10 cellular contexts compared by ENCODE assay signal in genomic region chr11:121928597-121929580, GRCh38.
DNase-seq lines count a peak whose midpoint lies in the region; ATAC-seq and TF ChIP-seq lines count a peak whose summit lies in the region.
"Had no signal": no experiment of that assay in that cellular context is flagged by ENCODE, and none has a peak within 500 bp of the region (broad histone marks: within the 10 kb centered on the region; RNA-seq: fewer than 3 reads in every experiment).

No MANE protein-coding gene starts in this region.

- intact Hi-C loops in Calu3 (cut with micrococcal nuclease; ENCODE audit: unreplicated experiment): no loop called here

- peak overlapping the region; percentile 23 for H2BK120ac ChIP-seq in trophoblast cell (ENCODE audit: insufficient read depth, low read length, poor library complexity)

- H3K9me3 Mint-ChIP-seq in Calu3 (ENCODE audit: low read depth, unreplicated experiment): no peaks in the 10 kb centered on the region

- DNase-seq in hepatocyte (ENCODE audit: low spot score) (no peak), trophoblast cell (no peak), NCI-H524 treated with DMSO at 0.1 percent for 48 hours (lab: John Stamatoyannopoulos, UW) (no peak), Calu3 (no peak), COLO829 (ENCODE audit: low spot score) (no peak)
- DNase-seq: activated CD8-positive, alpha-beta memory T cell treated with anti-CD3 and anti-CD28 coated beads, Interleukin-2, amount 50 U/mL, for 4 hours; NCI-H748 treated with DMSO at 0.1 percent for 48 hours had no signal

- H3K18ac ChIP-seq in trophoblast cell (ENCODE audit: low read length): no peak overlapping the region

- H3K9me2 ChIP-seq in hepatocyte (replicated peaks; ENCODE audit: insufficient read depth): no peaks in the 10 kb centered on the region

- peaks cover 3% of the 10 kb centered on the region for H3K79me1 ChIP-seq in trophoblast cell (ENCODE audit: low read length)

- no peak overlapping the region for H2AK5ac ChIP-seq in trophoblast cell (ENCODE audit: low read length)

- peak overlapping the region; percentile 72 for H3K4me2 ChIP-seq in hepatocyte
- H3K4me2 ChIP-seq in trophoblast cell (ENCODE audit: low read length): peak overlapping the region; percentile 30

- no peak overlapping the region for H2BK12ac ChIP-seq in trophoblast cell (ENCODE audit: low read length)

- ATAC-seq in HG02884 (IDR thresholded peaks at IDR 0.05; ENCODE audit: unreplicated experiment): no peak

- no peaks in the 10 kb centered on the region for H4K20me1 ChIP-seq in hepatocyte (ENCODE audit: insufficient read depth, poor library complexity, severe bottlenecking)

- peak overlapping the region; percentile 67 for H3K4me3 ChIP-seq in ACC112 (ENCODE audit: low read depth, low read length)
- peak overlapping the region; percentile 5 for H3K4me3 ChIP-seq in hepatocyte
- no peak overlapping the region for H3K4me3 ChIP-seq in trophoblast cell (ENCODE audit: low read depth, low read length)

- no peaks in the 10 kb centered on the region for H3K36me3 ChIP-seq in ACC112 (ENCODE audit: insufficient read depth, low read length)
- H3K36me3 ChIP-seq in hepatocyte (replicated peaks; ENCODE audit: insufficient read depth, low read depth): peaks cover 3% of the 10 kb centered on the region
- no peaks in the 10 kb centered on the region for H3K36me3 ChIP-seq in trophoblast cell (ENCODE audit: control insufficient read depth in 1 of 2, insufficient read depth in 2 of 2, low read length in 2 of 2)

- no peaks in the 10 kb centered on the region for H3K4me1 Mint-ChIP-seq in Calu3 (ENCODE audit: low read depth, unreplicated experiment)

- no peaks in the 10 kb centered on the region for H3K27me3 Mint-ChIP-seq in Calu3 (ENCODE audit: unreplicated experiment)

- no TSS peak for BruUV-seq in Calu3 (replicated peaks; lab: Mats Ljungman, UMichigan)

- H3K9me3 ChIP-seq in hepatocyte (ENCODE audit: low read depth): no peaks in the 10 kb centered on the region
- H3K9me3 ChIP-seq in trophoblast cell (ENCODE audit: insufficient read depth, low read depth, low read length): peaks cover 2% of the 10 kb centered on the region

- H2AFZ ChIP-seq in ACC112 (ENCODE audit: low read length, unreplicated experiment) (peak overlapping the region; percentile 66), hepatocyte (peak overlapping the region; percentile 44), trophoblast cell (ENCODE audit: insufficient read depth, low read length, poor library complexity) (no peak overlapping the region)

- H3K36me3 Mint-ChIP-seq in Calu3 (ENCODE audit: insufficient read depth, unreplicated experiment): no peaks in the 10 kb centered on the region

- 16% methylated on average over 15 of the region's 16 CpGs for WGBS in hepatocyte (ENCODE audit: low lambda C conversion rate, missing lambda C conversion rate)
- WGBS in trophoblast cell (ENCODE audit: extremely low coverage, insufficient coverage, insufficient read length): no CpG with 5 or more reads among the region's 16 CpGs

- TF ChIP-seq CTCF in hepatocyte (IDR thresholded peaks at IDR 0.05; ENCODE audit: poor library complexity): no peak
- no peak for TF ChIP-seq CTCF in Calu3 (IDR thresholded peaks at IDR 0.05; ENCODE audit: unreplicated experiment)

- no peak overlapping the region for H2BK5ac ChIP-seq in trophoblast cell (ENCODE audit: low read depth, low read length, poor library complexity)

- H3K79me2 ChIP-seq in ACC112 (ENCODE audit: control insufficient read depth, insufficient read depth, low read length, unreplicated experiment) (no peaks in the 10 kb centered on the region), hepatocyte (no peaks in the 10 kb centered on the region), trophoblast cell (ENCODE audit: control insufficient read depth, insufficient read depth, low read length, poor library complexity) (no peaks in the 10 kb centered on the region)

- no peak overlapping the region for H4K8ac ChIP-seq in trophoblast cell (ENCODE audit: low read depth, low read length)

- no peak overlapping the region for H3K27ac Mint-ChIP-seq in Calu3 (ENCODE audit: unreplicated experiment)

- no peak overlapping the region for H3K4me3 Mint-ChIP-seq in Calu3 (ENCODE audit: low read depth, unreplicated experiment)

- no peak overlapping the region for H3K9ac ChIP-seq in trophoblast cell (ENCODE audit: low read length)

- CTCF ChIA-PET in Calu3 (lab: Charles Lee): interaction anchor here (0.6 kb wide), 1 partner anchor 438 kb away, joined by 5 read pairs; no protein-coding TSS in a partner anchor

- H3K27ac ChIP-seq in ACC112 (ENCODE audit: low read depth, low read length) (no peak overlapping the region), angular gyrus (ENCODE audit: low read depth, low read length) (peak overlapping the region; percentile 81), hepatocyte (peak overlapping the region; percentile 78), trophoblast cell (ENCODE audit: low read depth, low read length) (no peak overlapping the region)

- H4K12ac ChIP-seq in trophoblast cell (ENCODE audit: low read depth, low read length): no peak overlapping the region

- no peak overlapping the region for H3K14ac ChIP-seq in trophoblast cell (ENCODE audit: low read length)

- no peak overlapping the region for H4K91ac ChIP-seq in trophoblast cell (ENCODE audit: low read depth, low read length)

- H3K4me1 ChIP-seq in ACC112 (ENCODE audit: control insufficient read depth, insufficient read depth, low read length, unreplicated experiment): peaks cover 23% of the 10 kb centered on the region
- H3K4me1 ChIP-seq in hepatocyte (ENCODE audit: insufficient read depth): peaks cover 32% of the 10 kb centered on the region
- peaks cover 0 to 10% of the 10 kb centered on the region in 2 experiments for H3K4me1 ChIP-seq in trophoblast cell (ENCODE audit: control insufficient read depth in 1 of 2, insufficient read depth in 2 of 2, low read length in 2 of 2)

- no peak overlapping the region for H3K4ac ChIP-seq in trophoblast cell (ENCODE audit: low read depth, low read length)

- no peaks in the 10 kb centered on the region for H3K27me3 ChIP-seq in ACC112 (ENCODE audit: insufficient read depth, low read length)
- no peaks in the 10 kb centered on the region for H3K27me3 ChIP-seq in hepatocyte
- H3K27me3 ChIP-seq in trophoblast cell (ENCODE audit: insufficient read depth, low read length): no peaks in the 10 kb centered on the region

- H3K23ac ChIP-seq in trophoblast cell (ENCODE audit: low read length): no peak overlapping the region

Comparison
In these comparisons a context has a peak if more than half of its experiments do, and no peak if none do; other contexts are left out.
1. H3K27ac ChIP-seq: peak in angular gyrus (single experiment) and hepatocyte (single experiment); none in ACC112 (single experiment) and trophoblast cell (single experiment).